ENCODE assay signal across 24 cellular contexts in the genomic region with DNA sequence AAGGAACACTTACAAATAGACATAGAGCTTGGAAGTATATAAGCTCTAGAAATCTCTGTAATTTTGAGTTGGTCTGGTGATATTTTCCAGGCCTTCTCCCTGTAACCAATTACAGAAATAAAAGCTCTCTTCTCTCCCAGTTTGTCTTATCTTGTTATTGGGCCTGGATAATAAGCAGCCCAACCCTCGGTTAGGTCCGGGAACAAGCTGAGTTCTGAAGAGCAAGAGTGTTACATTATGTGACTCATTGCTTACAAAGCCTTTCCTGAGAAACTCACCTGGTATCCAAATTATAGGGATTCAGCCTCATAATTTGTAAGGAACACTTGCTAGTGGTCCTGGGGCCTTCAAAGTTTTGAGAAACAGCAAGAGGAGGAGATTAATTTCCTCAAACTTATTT.
DNase-seq lines count a peak whose midpoint lies in the region; ATAC-seq and TF ChIP-seq lines count a peak whose summit lies in the region.
"Had no signal": no experiment of that assay in that cellular context is flagged by ENCODE, and none has a peak within 500 bp of the region (broad histone marks: within the 10 kb centered on the region; RNA-seq: fewer than 3 reads in every experiment).

No MANE protein-coding gene starts in this region.

- no peak overlapping the region for H3K9ac ChIP-seq in mammary epithelial cell (ENCODE audit: insufficient read depth, low read length)

- no peaks in the 10 kb centered on the region for H3K27me3 ChIP-seq in mammary epithelial cell (ENCODE audit: insufficient read depth, low read length)
- H3K27me3 ChIP-seq: SJCRH30 had no signal

- no peak overlapping the region for H2AFZ ChIP-seq in mammary epithelial cell (ENCODE audit: low read depth, low read length)

- H3K9me3 Mint-ChIP-seq in MCF 10A (ENCODE audit: unreplicated experiment), result peaks cover 11% of the 10 kb centered on the region

- no peak overlapping the region for H3K4me2 ChIP-seq in mammary epithelial cell (ENCODE audit: insufficient read depth, low read depth, low read length)

- no peak overlapping the region for H3K4me3 Mint-ChIP-seq in MCF 10A (ENCODE audit: unreplicated experiment)
- H3K4me3 Mint-ChIP-seq: CD4-positive, CD25-positive, alpha-beta regulatory T cell had no signal

- H4K20me1 ChIP-seq in mammary epithelial cell (ENCODE audit: insufficient read depth, low read length), result no peaks in the 10 kb centered on the region

- H3K27ac Mint-ChIP-seq in MCF 10A (ENCODE audit: low read depth, unreplicated experiment), result no peak overlapping the region
- H3K27ac Mint-ChIP-seq: CD4-positive, CD25-positive, alpha-beta regulatory T cell had no signal

- H3K9me3 ChIP-seq in mammary epithelial cell (replicated peaks; ENCODE audit: insufficient read depth, low read length) (peaks cover 11% of the 10 kb centered on the region), mesodermal cell (ENCODE audit: control insufficient read depth, low read length) (peaks cover 5% of the 10 kb centered on the region)
- H3K9me3 ChIP-seq: SJCRH30 had no signal

- TF ChIP-seq CTCF in MCF 10A (IDR thresholded peaks at IDR 0.05; ENCODE audit: unreplicated experiment) (no peak), mammary epithelial cell (conservative IDR thresholded peaks at IDR 0.05 in 1 of 2, IDR thresholded peaks at IDR 0.05 in 1 of 2; ENCODE audit: extremely low read depth in 1 of 2, insufficient read depth in 1 of 2, low read depth in 1 of 2, low read length in 2 of 2) (no peak), epithelial cell of proximal tubule (conservative IDR thresholded peaks at IDR 0.05; ENCODE audit: low read depth, low read length) (no peak)

- in situ Hi-C loops in mammary epithelial cell (cut with MboI; ENCODE audit: low sequenced_read_pairs in 2 of 2) (no loop called here), G401 (cut with HindIII; ENCODE audit: low sequenced_read_pairs) (no loop called here)

- H3K4me1 Mint-ChIP-seq in MCF 10A (ENCODE audit: insufficient read depth, unreplicated experiment), result no peaks in the 10 kb centered on the region
- H3K4me1 Mint-ChIP-seq: CD4-positive, CD25-positive, alpha-beta regulatory T cell had no signal

- BruUV-seq in MCF 10A (replicated peaks; lab: Mats Ljungman, UMichigan) (no TSS peak), mammary epithelial cell (replicated peaks; lab: Mats Ljungman, UMichigan) (no TSS peak)

- no peak overlapping the region for H3K27ac ChIP-seq in mammary epithelial cell (ENCODE audit: insufficient read depth, low read depth, low read length)
- peak overlapping the region; percentile 13 for H3K27ac ChIP-seq in mesodermal cell (ENCODE audit: low read depth, low read length, severe bottlenecking)
- H3K27ac ChIP-seq: SJCRH30 had no signal

- H3K36me3 ChIP-seq in mammary epithelial cell (ENCODE audit: insufficient read depth, low read length) (no peaks in the 10 kb centered on the region), mesodermal cell (ENCODE audit: control insufficient read depth, insufficient read depth, low read length) (no peaks in the 10 kb centered on the region)
- H3K36me3 ChIP-seq: SJCRH30 had no signal

- H3K36me3 Mint-ChIP-seq in MCF 10A (ENCODE audit: insufficient read depth, unreplicated experiment), result peaks cover 4% of the 10 kb centered on the region
- H3K36me3 Mint-ChIP-seq: CD4-positive, CD25-positive, alpha-beta regulatory T cell had no signal

- POLR2A ChIA-PET in MCF 10A (lab: Yijun Ruan, JAX), result no interaction called here

- 90% methylated on average over 2 of the region's 2 CpGs for WGBS in mammary epithelial cell (ENCODE audit: low coverage, missing lambda C conversion rate)
- WGBS in mesodermal cell (ENCODE audit: insufficient coverage in 2 of 2), 2 experiments, result 67% methylated on average over 2 of the region's 2 CpGs; no CpG with 5 or more reads in 1 of the 2 experiments

- H3K27me3 Mint-ChIP-seq in MCF 10A (ENCODE audit: insufficient read depth, unreplicated experiment), result no peaks in the 10 kb centered on the region
- H3K27me3 Mint-ChIP-seq: CD4-positive, CD25-positive, alpha-beta regulatory T cell had no signal

- CTCF ChIA-PET in MCF 10A (lab: Yijun Ruan, JAX) (interaction anchor here (0.6 kb wide), 1 partner anchor 53 kb away, joined by 4 read pairs; no protein-coding TSS in a partner anchor), mammary epithelial cell (lab: Charles Lee; ENCODE audit: low non-redundant PET) (no interaction called here)

- dilution Hi-C loops in mammary epithelial cell (cut with HindIII; ENCODE audit: low sequenced_read_pairs), result no loop called here

- H3K4me3 ChIP-seq in mammary epithelial cell (replicated peaks in 1 of 3; ENCODE audit: insufficient read depth in 1 of 3, low read depth in 2 of 3, low read length in 3 of 3) (no peak overlapping the region), epithelial cell of proximal tubule (ENCODE audit: low read depth, low read length) (no peak overlapping the region), mesodermal cell (ENCODE audit: extremely low read depth, insufficient read depth, low read length, poor library complexity, severe bottlenecking) (no peak overlapping the region)
- H3K4me3 ChIP-seq: GM12878, SJCRH30 had no signal

- H3K4me1 ChIP-seq in mammary epithelial cell (ENCODE audit: insufficient read depth, low read length) (no peaks in the 10 kb centered on the region), mesodermal cell (ENCODE audit: control insufficient read depth, insufficient read depth, low read length, poor library complexity, severe bottlenecking) (no peaks in the 10 kb centered on the region)
- H3K4me1 ChIP-seq: SJCRH30 had no signal

- ATAC-seq in HG02870 (IDR thresholded peaks at IDR 0.05; ENCODE audit: unreplicated experiment), result no peak
- ATAC-seq: GM12878, HepG2, Right ventricle myocardium inferior had no signal

- H3K79me2 ChIP-seq in mammary epithelial cell (ENCODE audit: insufficient read depth, low read length), result no peaks in the 10 kb centered on the region

- intact Hi-C loops in MCF 10A (cut with micrococcal nuclease) (no loop called here), mammary epithelial cell (cut with micrococcal nuclease) (no loop called here)

- DNase-seq in MCF 10A (ENCODE audit: unreplicated experiment) (peak; percentile 8), mammary epithelial cell (no peak), epithelial cell of proximal tubule (ENCODE audit: low read depth) (peak; percentile 3), pons (ENCODE audit: low spot score) (no peak), G401 (ENCODE audit: low spot score) (no peak)
- DNase-seq: 8988T; ACHN; CD4-positive, CD25-positive, alpha-beta regulatory T cell; DMS153; GDM1; Kasumi-1; MV-4-11; NCI-H1105; NCI-H146; NCI-H1930; NCI-H2107; NCI-H524; NCI-H774; SJCRH30 had no signal

Comparison
In these comparisons a context has a peak if more than half of its experiments do, and no peak if none do; other contexts are left out.
1. DNase-seq: peak in MCF 10A (single experiment) and epithelial cell of proximal tubule (single experiment); none in mammary epithelial cell (single experiment), pons (single experiment) and G401 (single experiment).